ENCODE assay signal across 1 cellular context in the genomic region with DNA sequence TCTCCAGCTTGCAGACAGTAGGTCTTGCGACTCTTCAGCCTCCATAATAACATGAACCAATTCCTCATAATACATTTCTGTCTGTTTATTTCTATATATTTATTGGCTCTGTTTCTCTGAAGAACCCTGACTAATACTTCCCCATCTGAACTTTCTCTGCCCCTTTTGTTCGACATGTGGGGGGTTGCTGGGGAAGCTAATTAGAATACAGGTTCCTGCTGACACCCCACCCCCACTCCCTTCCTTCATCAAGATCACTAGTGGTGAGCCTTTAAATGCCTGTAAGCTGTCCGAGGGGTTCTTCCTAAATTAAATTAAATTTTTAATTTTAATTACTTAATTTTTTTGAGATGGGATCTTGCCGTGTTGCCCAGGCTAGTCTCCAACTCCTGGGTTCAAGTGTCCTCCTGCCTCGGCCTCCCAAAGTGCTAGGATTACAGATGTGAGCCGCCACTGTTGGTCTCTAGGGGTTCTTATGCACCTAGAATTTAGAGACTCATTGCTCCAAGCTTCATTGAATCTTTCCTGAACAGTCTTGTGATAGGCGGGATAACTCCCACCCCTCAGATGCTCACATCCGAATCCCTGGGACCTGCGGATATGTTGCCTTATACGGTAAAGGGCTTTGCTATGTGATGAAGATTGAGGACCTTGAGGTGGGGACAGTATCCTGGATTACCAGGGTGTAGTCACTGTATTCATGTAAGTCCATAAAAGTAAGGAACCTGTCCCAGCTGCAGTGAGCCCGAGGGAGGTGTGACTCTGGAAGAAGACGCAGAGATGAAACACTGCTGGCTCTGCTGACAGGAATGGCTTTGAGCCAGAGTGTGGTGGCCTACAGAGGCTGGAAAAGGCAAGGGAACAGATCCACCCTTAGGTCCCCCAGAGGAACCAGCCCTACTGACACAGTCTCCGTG.
TF ChIP-seq lines count a peak whose summit lies in the region.

No MANE protein-coding gene starts in this region.

TF ChIP-seq in GM23338, 12 proteins besides CTCF, POLR2A, EP300 and RAD21 (continued from another document):
- TF ChIP-seq, protein P1, sequence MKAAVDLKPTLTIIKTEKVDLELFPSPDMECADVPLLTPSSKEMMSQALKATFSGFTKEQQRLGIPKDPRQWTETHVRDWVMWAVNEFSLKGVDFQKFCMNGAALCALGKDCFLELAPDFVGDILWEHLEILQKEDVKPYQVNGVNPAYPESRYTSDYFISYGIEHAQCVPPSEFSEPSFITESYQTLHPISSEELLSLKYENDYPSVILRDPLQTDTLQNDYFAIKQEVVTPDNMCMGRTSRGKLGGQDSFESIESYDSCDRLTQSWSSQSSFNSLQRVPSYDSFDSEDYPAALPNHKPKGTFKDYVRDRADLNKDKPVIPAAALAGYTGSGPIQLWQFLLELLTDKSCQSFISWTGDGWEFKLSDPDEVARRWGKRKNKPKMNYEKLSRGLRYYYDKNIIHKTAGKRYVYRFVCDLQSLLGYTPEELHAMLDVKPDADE (IDR thresholded peaks at IDR 0.05), result no peak
- TF ChIP-seq ZNF114 (CRISPR knock-in tag; IDR thresholded peaks at IDR 0.05) (no peak), EZH2 (IDR thresholded peaks at IDR 0.05; ENCODE audit: low read depth, unreplicated experiment) (no peak), CREB1 (CRISPR knock-in tag; IDR thresholded peaks at IDR 0.05; ENCODE audit: low read depth) (no peak), STAT1 (IDR thresholded peaks at IDR 0.05; ENCODE audit: unreplicated experiment) (no peak), EZH2phosphoT487 (IDR thresholded peaks at IDR 0.05; ENCODE audit: unreplicated experiment) (no peak), POLR2AphosphoS5 (IDR thresholded peaks at IDR 0.05; ENCODE audit: low read depth) (no peak), ZNF331 (CRISPR knock-in tag; IDR thresholded peaks at IDR 0.05; ENCODE audit: low read depth) (no peak), NANOG (IDR thresholded peaks at IDR 0.05; ENCODE audit: borderline replicate concordance) (no peak), JUNB (IDR thresholded peaks at IDR 0.05; ENCODE audit: unreplicated experiment) (no peak)
- TF ChIP-seq, protein P2, sequence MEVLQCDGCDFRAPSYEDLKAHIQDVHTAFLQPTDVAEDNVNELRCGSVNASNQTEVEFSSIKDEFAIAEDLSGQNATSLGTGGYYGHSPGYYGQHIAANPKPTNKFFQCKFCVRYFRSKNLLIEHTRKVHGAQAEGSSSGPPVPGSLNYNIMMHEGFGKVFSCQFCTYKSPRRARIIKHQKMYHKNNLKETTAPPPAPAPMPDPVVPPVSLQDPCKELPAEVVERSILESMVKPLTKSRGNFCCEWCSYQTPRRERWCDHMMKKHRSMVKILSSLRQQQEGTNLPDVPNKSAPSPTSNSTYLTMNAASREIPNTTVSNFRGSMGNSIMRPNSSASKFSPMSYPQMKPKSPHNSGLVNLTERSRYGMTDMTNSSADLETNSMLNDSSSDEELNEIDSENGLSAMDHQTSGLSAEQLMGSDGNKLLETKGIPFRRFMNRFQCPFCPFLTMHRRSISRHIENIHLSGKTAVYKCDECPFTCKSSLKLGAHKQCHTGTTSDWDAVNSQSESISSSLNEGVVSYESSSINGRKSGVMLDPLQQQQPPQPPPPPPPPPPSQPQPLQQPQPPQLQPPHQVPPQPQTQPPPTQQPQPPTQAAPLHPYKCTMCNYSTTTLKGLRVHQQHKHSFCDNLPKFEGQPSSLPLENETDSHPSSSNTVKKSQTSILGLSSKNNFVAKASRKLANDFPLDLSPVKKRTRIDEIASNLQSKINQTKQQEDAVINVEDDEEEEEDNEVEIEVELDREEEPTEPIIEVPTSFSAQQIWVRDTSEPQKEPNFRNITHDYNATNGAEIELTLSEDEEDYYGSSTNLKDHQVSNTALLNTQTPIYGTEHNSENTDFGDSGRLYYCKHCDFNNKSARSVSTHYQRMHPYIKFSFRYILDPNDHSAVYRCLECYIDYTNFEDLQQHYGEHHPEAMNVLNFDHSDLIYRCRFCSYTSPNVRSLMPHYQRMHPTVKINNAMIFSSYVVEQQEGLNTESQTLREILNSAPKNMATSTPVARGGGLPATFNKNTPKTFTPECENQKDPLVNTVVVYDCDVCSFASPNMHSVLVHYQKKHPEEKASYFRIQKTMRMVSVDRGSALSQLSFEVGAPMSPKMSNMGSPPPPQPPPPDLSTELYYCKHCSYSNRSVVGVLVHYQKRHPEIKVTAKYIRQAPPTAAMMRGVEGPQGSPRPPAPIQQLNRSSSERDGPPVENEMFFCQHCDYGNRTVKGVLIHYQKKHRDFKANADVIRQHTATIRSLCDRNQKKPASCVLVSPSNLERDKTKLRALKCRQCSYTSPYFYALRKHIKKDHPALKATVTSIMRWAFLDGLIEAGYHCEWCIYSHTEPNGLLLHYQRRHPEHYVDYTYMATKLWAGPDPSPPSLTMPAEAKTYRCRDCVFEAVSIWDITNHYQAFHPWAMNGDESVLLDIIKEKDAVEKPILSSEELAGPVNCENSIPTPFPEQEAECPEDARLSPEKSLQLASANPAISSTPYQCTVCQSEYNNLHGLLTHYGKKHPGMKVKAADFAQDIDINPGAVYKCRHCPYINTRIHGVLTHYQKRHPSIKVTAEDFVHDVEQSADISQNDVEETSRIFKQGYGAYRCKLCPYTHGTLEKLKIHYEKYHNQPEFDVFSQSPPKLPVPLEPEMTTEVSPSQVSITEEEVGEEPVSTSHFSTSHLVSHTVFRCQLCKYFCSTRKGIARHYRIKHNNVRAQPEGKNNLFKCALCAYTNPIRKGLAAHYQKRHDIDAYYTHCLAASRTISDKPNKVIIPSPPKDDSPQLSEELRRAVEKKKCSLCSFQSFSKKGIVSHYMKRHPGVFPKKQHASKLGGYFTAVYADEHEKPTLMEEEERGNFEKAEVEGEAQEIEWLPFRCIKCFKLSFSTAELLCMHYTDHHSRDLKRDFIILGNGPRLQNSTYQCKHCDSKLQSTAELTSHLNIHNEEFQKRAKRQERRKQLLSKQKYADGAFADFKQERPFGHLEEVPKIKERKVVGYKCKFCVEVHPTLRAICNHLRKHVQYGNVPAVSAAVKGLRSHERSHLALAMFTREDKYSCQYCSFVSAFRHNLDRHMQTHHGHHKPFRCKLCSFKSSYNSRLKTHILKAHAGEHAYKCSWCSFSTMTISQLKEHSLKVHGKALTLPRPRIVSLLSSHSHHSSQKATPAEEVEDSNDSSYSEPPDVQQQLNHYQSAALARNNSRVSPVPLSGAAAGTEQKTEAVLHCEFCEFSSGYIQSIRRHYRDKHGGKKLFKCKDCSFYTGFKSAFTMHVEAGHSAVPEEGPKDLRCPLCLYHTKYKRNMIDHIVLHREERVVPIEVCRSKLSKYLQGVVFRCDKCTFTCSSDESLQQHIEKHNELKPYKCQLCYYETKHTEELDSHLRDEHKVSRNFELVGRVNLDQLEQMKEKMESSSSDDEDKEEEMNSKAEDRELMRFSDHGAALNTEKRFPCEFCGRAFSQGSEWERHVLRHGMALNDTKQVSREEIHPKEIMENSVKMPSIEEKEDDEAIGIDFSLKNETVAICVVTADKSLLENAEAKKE (CRISPR knock-in tag; IDR thresholded peaks at IDR 0.05), result no peak
